3 cellular contexts compared by ENCODE assay signal in genomic region chr9:75238311-75238976, GRCh38.
TF ChIP-seq lines count a peak whose summit lies in the region.

No MANE protein-coding gene starts in this region.

TF ChIP-seq in GM23338, 12 proteins besides CTCF, POLR2A, EP300 and RAD21 (continued from another document and continues in another):
- TF ChIP-seq, protein P1, sequence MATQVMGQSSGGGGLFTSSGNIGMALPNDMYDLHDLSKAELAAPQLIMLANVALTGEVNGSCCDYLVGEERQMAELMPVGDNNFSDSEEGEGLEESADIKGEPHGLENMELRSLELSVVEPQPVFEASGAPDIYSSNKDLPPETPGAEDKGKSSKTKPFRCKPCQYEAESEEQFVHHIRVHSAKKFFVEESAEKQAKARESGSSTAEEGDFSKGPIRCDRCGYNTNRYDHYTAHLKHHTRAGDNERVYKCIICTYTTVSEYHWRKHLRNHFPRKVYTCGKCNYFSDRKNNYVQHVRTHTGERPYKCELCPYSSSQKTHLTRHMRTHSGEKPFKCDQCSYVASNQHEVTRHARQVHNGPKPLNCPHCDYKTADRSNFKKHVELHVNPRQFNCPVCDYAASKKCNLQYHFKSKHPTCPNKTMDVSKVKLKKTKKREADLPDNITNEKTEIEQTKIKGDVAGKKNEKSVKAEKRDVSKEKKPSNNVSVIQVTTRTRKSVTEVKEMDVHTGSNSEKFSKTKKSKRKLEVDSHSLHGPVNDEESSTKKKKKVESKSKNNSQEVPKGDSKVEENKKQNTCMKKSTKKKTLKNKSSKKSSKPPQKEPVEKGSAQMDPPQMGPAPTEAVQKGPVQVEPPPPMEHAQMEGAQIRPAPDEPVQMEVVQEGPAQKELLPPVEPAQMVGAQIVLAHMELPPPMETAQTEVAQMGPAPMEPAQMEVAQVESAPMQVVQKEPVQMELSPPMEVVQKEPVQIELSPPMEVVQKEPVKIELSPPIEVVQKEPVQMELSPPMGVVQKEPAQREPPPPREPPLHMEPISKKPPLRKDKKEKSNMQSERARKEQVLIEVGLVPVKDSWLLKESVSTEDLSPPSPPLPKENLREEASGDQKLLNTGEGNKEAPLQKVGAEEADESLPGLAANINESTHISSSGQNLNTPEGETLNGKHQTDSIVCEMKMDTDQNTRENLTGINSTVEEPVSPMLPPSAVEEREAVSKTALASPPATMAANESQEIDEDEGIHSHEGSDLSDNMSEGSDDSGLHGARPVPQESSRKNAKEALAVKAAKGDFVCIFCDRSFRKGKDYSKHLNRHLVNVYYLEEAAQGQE (IDR thresholded peaks at IDR 0.05; ENCODE audit: unreplicated experiment): no peak
- TF ChIP-seq EZH2phosphoT487 (IDR thresholded peaks at IDR 0.05; ENCODE audit: unreplicated experiment) (no peak), JUNB (IDR thresholded peaks at IDR 0.05; ENCODE audit: unreplicated experiment) (no peak), CREB1 (CRISPR knock-in tag; IDR thresholded peaks at IDR 0.05; ENCODE audit: low read depth) (no peak), ZNF331 (CRISPR knock-in tag; IDR thresholded peaks at IDR 0.05; ENCODE audit: low read depth) (no peak)

TF ChIP-seq in Ishikawa, 13 proteins besides CTCF, POLR2A, EP300 and RAD21 (continued from another document):
- TF ChIP-seq, protein P2, sequence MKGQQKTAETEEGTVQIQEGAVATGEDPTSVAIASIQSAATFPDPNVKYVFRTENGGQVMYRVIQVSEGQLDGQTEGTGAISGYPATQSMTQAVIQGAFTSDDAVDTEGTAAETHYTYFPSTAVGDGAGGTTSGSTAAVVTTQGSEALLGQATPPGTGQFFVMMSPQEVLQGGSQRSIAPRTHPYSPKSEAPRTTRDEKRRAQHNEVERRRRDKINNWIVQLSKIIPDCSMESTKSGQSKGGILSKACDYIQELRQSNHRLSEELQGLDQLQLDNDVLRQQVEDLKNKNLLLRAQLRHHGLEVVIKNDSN (IDR thresholded peaks at IDR 0.05): no peak
- TF ChIP-seq CREB1 (IDR thresholded peaks at IDR 0.05; ENCODE audit: low read depth): no peak
- TF ChIP-seq, protein P3, sequence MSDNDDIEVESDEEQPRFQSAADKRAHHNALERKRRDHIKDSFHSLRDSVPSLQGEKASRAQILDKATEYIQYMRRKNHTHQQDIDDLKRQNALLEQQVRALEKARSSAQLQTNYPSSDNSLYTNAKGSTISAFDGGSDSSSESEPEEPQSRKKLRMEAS (IDR thresholded peaks at IDR 0.05): no peak
- no peak for TF ChIP-seq CEBPB (IDR thresholded peaks at IDR 0.05)
- no peak for TF ChIP-seq FOXM1 (IDR thresholded peaks at IDR 0.05; ENCODE audit: borderline replicate concordance, low read depth)
- no peak for TF ChIP-seq TAF1 (IDR thresholded peaks at IDR 0.05; ENCODE audit: low read depth)
- TF ChIP-seq YY1 (IDR thresholded peaks at IDR 0.05; ENCODE audit: low read depth): no peak
- TF ChIP-seq TEAD4 (IDR thresholded peaks at IDR 0.05): no peak
- TF ChIP-seq NFIC (IDR thresholded peaks at IDR 0.05): no peak
- no peak for TF ChIP-seq ZBTB7A (IDR thresholded peaks at IDR 0.05; ENCODE audit: low read depth)

TF ChIP-seq in SK-N-SH treated with all-trans-retinoic acid at 6 μM for 48 hours, 23 proteins besides CTCF, POLR2A, EP300 and RAD21 (continued from another document):
- TF ChIP-seq, protein P4, sequence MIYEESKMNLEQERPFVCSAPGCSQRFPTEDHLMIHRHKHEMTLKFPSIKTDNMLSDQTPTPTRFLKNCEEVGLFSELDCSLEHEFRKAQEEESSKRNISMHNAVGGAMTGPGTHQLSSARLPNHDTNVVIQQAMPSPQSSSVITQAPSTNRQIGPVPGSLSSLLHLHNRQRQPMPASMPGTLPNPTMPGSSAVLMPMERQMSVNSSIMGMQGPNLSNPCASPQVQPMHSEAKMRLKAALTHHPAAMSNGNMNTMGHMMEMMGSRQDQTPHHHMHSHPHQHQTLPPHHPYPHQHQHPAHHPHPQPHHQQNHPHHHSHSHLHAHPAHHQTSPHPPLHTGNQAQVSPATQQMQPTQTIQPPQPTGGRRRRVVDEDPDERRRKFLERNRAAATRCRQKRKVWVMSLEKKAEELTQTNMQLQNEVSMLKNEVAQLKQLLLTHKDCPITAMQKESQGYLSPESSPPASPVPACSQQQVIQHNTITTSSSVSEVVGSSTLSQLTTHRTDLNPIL (CRISPR knock-in tag; IDR thresholded peaks at IDR 0.05; ENCODE audit: low read depth): no peak
- TF ChIP-seq ZNF70 (CRISPR knock-in tag; IDR thresholded peaks at IDR 0.05) (no peak), PPARA (CRISPR knock-in tag; IDR thresholded peaks at IDR 0.05; ENCODE audit: borderline replicate concordance) (no peak)
TF ChIP-seq in SK-N-SH treated with all-trans-retinoic acid at 6 μM for 48 hours: peak in this region for 0.
